ENCODE assay signal across 29 cellular contexts in genomic region chr2:232288489-232288888, GRCh38.
"Had no signal": no experiment of that assay in that cellular context is flagged by ENCODE, and none has a peak within 500 bp of the region (broad histone marks: within the 10 kb centered on the region; RNA-seq: fewer than 3 reads in every experiment).

No MANE protein-coding gene starts in this region.

- H3K36me3 Mint-ChIP-seq: mesothelial cell of epicardium had no signal

- H3K9me3 Mint-ChIP-seq: immature natural killer cell; mesothelial cell of epicardium; naive thymus-derived CD4-positive, alpha-beta T cell; nephron; neural crest cell; stimulated activated naive B cell treated with anti-CD40 and anti-IgM and Interleukin-4, amounts not matched to agents 10 μg/mL and 1 μg/mL and 100 μg/mL, for 72 hours had no signal

- H3K27me3 Mint-ChIP-seq: naive thymus-derived CD4-positive, alpha-beta T cell; progenitor cell of endocrine pancreas; stimulated activated naive B cell treated with anti-CD40 and anti-IgM and Interleukin-4, amounts not matched to agents 10 μg/mL and 1 μg/mL and 100 μg/mL, for 72 hours; type B pancreatic cell had no signal

- H3K9me3 ChIP-seq: left lung, lower lobe of right lung, mucosa of descending colon, pancreas, stomach, suprapubic skin, tibial nerve, vagina had no signal

- H3K4me3 Mint-ChIP-seq: immature natural killer cell; mesothelial cell of epicardium; naive thymus-derived CD4-positive, alpha-beta T cell; nephron; neural crest cell; stimulated activated naive B cell treated with anti-CD40 and anti-IgM and Interleukin-4, amounts not matched to agents 10 μg/mL and 1 μg/mL and 100 μg/mL, for 72 hours; type B pancreatic cell had no signal

- H3K27ac Mint-ChIP-seq: immature natural killer cell; mesothelial cell of epicardium; nephron; progenitor cell of endocrine pancreas; stimulated activated naive B cell treated with anti-CD40 and anti-IgM and Interleukin-4, amounts not matched to agents 10 μg/mL and 1 μg/mL and 100 μg/mL, for 72 hours had no signal

- H3K36me3 ChIP-seq: left lung, pancreas, suprapubic skin, vagina had no signal

- H3K27ac ChIP-seq: left lung, lower lobe of right lung, pancreas, stomach, suprapubic skin, tibial nerve, vagina had no signal

- DNase-seq: immature natural killer cell; kidney; left colon; left lung; lower lobe of right lung; mammary epithelial cell; mesendoderm; mucosa of descending colon; naive thymus-derived CD4-positive, alpha-beta T cell; nucleus accumbens; pancreas; stimulated activated CD4-positive, alpha-beta T cell treated with anti-CD3 and anti-CD28 coated beads, Interleukin-12 subunit alpha, Interleukin-12 subunit beta, amount 100 ng/mL, for 4 hours; stimulated activated CD4-positive, alpha-beta T cell treated with anti-CD3 and anti-CD28 coated beads, Interleukin-15, amount 100 ng/mL, for 24 hours; stimulated activated CD4-positive, alpha-beta T cell treated with anti-CD3 and anti-CD28 coated beads, Interleukin-2, amount 100 ng/mL, for 24 hours; stimulated activated CD4-positive, alpha-beta T cell treated with anti-CD3 and anti-CD28 coated beads, Interleukin-4, amount 100 ng/mL, for 1 hour; stimulated activated naive B cell treated with anti-CD40 and anti-IgM and Interleukin-4, amounts not matched to agents 10 μg/mL and 1 μg/mL and 100 μg/mL, for 72 hours; stimulated activated naive CD8-positive, alpha-beta T cell treated with anti-CD3 and anti-CD28 coated beads, Interleukin-15, Interleukin-2, amounts not matched to agents 100 U/mL and 50 U/mL, for 24 hours; stomach had no signal

- H3K27me3 ChIP-seq: left lung, pancreas, stomach, suprapubic skin, tibial nerve, vagina had no signal

- ATAC-seq: left colon; left lung; lower lobe of right lung; mucosa of descending colon; naive thymus-derived CD4-positive, alpha-beta T cell; pancreas; right cardiac atrium; sciatic nerve; stimulated activated naive B cell treated with anti-CD40 and anti-IgM and Interleukin-4, amounts not matched to agents 10 μg/mL and 1 μg/mL and 100 μg/mL, for 72 hours; stimulated activated naive CD8-positive, alpha-beta T cell treated with anti-CD3 and anti-CD28 coated beads, Interleukin-15, Interleukin-2, amounts not matched to agents 100 U/mL and 50 U/mL, for 24 hours had no signal

- H3K4me1 ChIP-seq: left lung, lower lobe of right lung, pancreas, stomach had no signal

- H3K4me3 ChIP-seq: left lung, lower lobe of right lung, mucosa of descending colon, pancreas, skin epidermis, stomach, suprapubic skin, tibial nerve, vagina had no signal
